Comparison of ENCODE assay signal across 7 cellular contexts in the genomic region with DNA sequence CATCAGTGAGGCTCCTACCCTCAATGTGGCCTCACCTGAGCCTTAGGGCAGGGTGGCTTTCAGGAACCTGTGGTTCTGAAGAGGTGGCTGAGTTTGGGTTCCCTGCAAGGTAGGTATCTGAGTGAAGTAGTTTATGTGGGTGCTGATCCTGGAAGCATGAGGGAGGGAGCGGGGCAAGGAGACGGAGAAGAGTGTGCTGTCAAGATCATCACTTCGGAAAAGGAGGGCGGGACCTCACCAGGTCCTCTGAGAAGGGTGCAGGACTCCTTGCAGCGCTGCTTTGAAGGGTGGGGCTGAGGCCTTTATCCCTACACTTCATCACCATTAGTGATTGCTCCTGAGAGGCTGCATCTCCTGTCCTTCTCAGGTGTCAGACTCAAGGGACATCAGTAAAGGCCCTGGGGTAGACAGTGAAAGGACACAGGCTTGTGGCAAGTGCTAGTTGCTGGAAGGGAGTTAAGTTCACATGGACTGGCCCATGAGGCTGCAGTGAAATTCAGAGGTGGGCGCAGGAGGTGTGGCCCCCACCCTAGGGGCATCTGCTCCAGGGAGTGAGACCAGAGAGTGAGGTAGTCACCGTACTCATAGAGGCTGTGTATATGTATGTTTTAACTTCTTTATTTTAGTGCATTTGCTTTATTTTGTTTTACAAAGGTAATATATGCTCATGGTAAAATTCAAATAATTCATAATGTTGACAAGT.
"Had no signal": no experiment of that assay in that cellular context is flagged by ENCODE, and none has a peak within 500 bp of the region (broad histone marks: within the 10 kb centered on the region; RNA-seq: fewer than 3 reads in every experiment).

No MANE protein-coding gene starts in this region.

- H3K27ac ChIP-seq: GM23248 had no signal

- H3K9ac ChIP-seq: GM23248 had no signal

- DNase-seq: GM23248, GOT3, H9, HCEC 1CT had no signal

- H3K36me3 Mint-ChIP-seq: IgD-negative memory B cell had no signal

- H3K4me3 ChIP-seq: GM23248 had no signal

- H3K9me3 Mint-ChIP-seq: H9, IgD-negative memory B cell had no signal

- H3K4me1 Mint-ChIP-seq: IgD-negative memory B cell had no signal

- FAIRE-seq: H54, HepG2 had no signal

- ATAC-seq: HepG2 had no signal

- H2AFZ ChIP-seq: GM23248 had no signal

- H3K27ac Mint-ChIP-seq: H9, IgD-negative memory B cell had no signal

- H3K4me3 Mint-ChIP-seq: H9, IgD-negative memory B cell had no signal
